8 cellular contexts compared by ENCODE assay signal in the genomic region with DNA sequence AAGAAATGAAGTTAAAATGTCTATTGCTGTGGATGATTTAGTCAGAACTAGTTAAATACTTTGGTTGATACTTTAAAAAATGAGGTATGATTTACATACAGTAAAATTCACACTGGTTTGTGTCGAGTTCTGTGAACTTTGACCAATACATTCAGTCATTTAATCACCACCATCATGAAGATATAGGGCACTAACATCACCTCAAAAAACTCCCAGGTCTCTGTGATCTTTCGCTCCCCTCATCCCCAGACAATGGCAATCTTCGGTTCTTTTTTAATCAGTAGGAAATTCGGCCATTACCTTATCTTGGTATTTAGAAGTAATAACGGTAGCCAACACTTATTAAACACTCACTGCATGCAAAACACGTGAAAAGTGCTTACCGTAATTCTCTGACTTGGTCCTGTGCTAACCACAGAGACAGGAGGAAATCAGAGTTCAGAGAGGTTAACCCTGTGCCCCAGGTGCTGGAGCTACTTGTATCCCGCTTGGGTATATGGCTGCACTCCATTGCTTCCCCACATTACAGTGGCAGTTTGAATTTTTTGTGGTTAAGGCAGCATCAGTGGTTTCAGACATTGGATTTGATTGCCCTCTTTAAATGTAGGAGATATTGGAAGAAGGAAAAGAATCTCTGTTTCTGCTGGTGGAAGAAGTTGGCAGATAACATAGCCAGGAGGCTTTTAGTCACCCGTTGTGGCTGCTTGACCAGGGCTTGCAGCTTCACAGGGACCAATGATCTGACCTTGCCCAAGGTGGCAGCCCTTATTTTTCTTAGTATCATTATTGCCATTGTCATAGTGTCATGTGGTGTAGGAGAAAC. TPM values are rescaled to one million over a fixed set of nuclear protein-coding genes. Genes with fewer than 3 reads are reported as not detected.
DNase-seq lines count a peak whose midpoint lies in the region; ATAC-seq and TF ChIP-seq lines count a peak whose summit lies in the region.

No MANE protein-coding gene starts in this region.

- H3K9ac ChIP-seq in fibroblast of lung (ENCODE audit: insufficient read depth, low read length): no peak overlapping the region

- DNase-seq in GM10266 (ENCODE audit: extremely low spot score): peak; percentile 40
- no peak for DNase-seq in fibroblast of lung (ENCODE audit: low read depth in 2 of 2)
- no peak for DNase-seq in medulla oblongata (ENCODE audit: extremely low spot score)
- no peak for DNase-seq in islet precursor cell
- DNase-seq in NCI-H2196 treated with DMSO at 0.1 percent for 48 hours (lab: John Stamatoyannopoulos, UW; ENCODE audit: unreplicated experiment): no peak
- no peak for DNase-seq in middle frontal gyrus (ENCODE audit: extremely low spot score, low spot score)

- no peaks in the 10 kb centered on the region for H3K27me3 ChIP-seq in fibroblast of lung (ENCODE audit: control insufficient read depth, insufficient read depth, low read length)

- H3K36me3 ChIP-seq in fibroblast of lung (ENCODE audit: control insufficient read depth, insufficient read depth, low read length): no peaks in the 10 kb centered on the region

- no peaks in the 10 kb centered on the region for H3K9me3 ChIP-seq in fibroblast of lung (ENCODE audit: control insufficient read depth, insufficient read depth, low read depth, low read length)

- peaks cover 4% of the 10 kb centered on the region for H3K79me2 ChIP-seq in fibroblast of lung (ENCODE audit: control insufficient read depth, insufficient read depth, low read length)

- H2AFZ ChIP-seq in fibroblast of lung (ENCODE audit: low read length): no peak overlapping the region

- TF ChIP-seq CTCF in GM10266 (IDR thresholded peaks at IDR 0.05; ENCODE audit: control insufficient read depth, insufficient read depth, low read depth, missing control alignments): no peak
- no peak for TF ChIP-seq CTCF in fibroblast of lung (conservative IDR thresholded peaks at IDR 0.05 in 1 of 2, IDR thresholded peaks at IDR 0.05 in 1 of 2; ENCODE audit: low read depth in 1 of 2, low read length in 2 of 2)

- no peaks in the 10 kb centered on the region for H3K4me1 ChIP-seq in fibroblast of lung (ENCODE audit: control insufficient read depth, extremely low read depth, insufficient read depth, low read length)

- H4K20me1 ChIP-seq in fibroblast of lung (ENCODE audit: control insufficient read depth, extremely low read depth, insufficient read depth, low read length): no peaks in the 10 kb centered on the region

- no peak overlapping the region for H3K4me3 ChIP-seq in fibroblast of lung (replicated peaks in 1 of 4; ENCODE audit: control extremely low read depth in 1 of 4, insufficient read depth in 1 of 4, low read depth in 3 of 4, low read length in 4 of 4)

- H3K4me2 ChIP-seq in fibroblast of lung (ENCODE audit: extremely low read depth, insufficient read depth, low read length): peak overlapping the region; percentile 42

- no peak overlapping the region for H3K27ac ChIP-seq in fibroblast of lung (ENCODE audit: insufficient read depth, low read length)

- ATAC-seq in GM21423 (IDR thresholded peaks at IDR 0.05; ENCODE audit: unreplicated experiment) (peak; percentile 45), HG03575 (IDR thresholded peaks at IDR 0.05; ENCODE audit: extremely low read depth, insufficient number of reproducible peaks, low FRiP score, unreplicated experiment) (peak; percentile 40)

RNA-seq across cellular contexts. Expression of gene PLCL2, which starts 4.2 kb away (rescaled TPM):
- 11.0 and 11.9 TPM in 2 replicates for total RNA-seq in fibroblast of lung
- polyA plus RNA-seq in fibroblast of lung: 4.0 TPM in 2 replicates
- 3.2 and 3.6 TPM in 2 replicates for polyA plus RNA-seq in fibroblast of lung (2012)
- polyA minus RNA-seq in fibroblast of lung (ENCODE audit: low replicate concordance): 1.7 and 2.9 TPM in 2 replicates
